Comparison of ENCODE assay signal across 24 cellular contexts in genomic region chr2:188582206-188582605, GRCh38.
"Had no signal": no experiment of that assay in that cellular context is flagged by ENCODE, and none has a peak within 500 bp of the region (broad histone marks: within the 10 kb centered on the region; RNA-seq: fewer than 3 reads in every experiment).

No MANE protein-coding gene starts in this region.

- H3K27ac Mint-ChIP-seq: activated naive CD8-positive, alpha-beta T cell; natural killer cell treated with Interleukin-12 subunit alpha and Interleukin-12 subunit beta and Interleukin-15 and Interleukin-18, amount 100 ng/mL, for 72 hours; stimulated activated effector memory CD8-positive, alpha-beta T cell treated with anti-CD3 and anti-CD28 coated beads, Interleukin-12 subunit alpha, Interleukin-12 subunit beta, amount 100 ng/mL, for 72 hours; stimulated activated naive CD8-positive, alpha-beta T cell treated with anti-CD3 and anti-CD28 coated beads, Interleukin-15, Interleukin-2, amounts not matched to agents 100 ng/mL and 50 ng/mL, for 24 hours had no signal

- ATAC-seq: body of pancreas; natural killer cell treated with Interleukin-12 subunit alpha and Interleukin-12 subunit beta and Interleukin-15 and Interleukin-18, amount 100 ng/mL, for 72 hours; right lobe of liver; stimulated activated effector memory CD8-positive, alpha-beta T cell treated with anti-CD3 and anti-CD28 coated beads, Interleukin-12 subunit alpha, Interleukin-12 subunit beta, amount 100 ng/mL, for 72 hours; upper lobe of right lung had no signal

- H3K4me3 Mint-ChIP-seq: activated naive CD8-positive, alpha-beta T cell; natural killer cell treated with Interleukin-12 subunit alpha and Interleukin-12 subunit beta and Interleukin-15 and Interleukin-18, amount 100 ng/mL, for 72 hours; stimulated activated effector memory CD8-positive, alpha-beta T cell treated with anti-CD3 and anti-CD28 coated beads, Interleukin-12 subunit alpha, Interleukin-12 subunit beta, amount 100 ng/mL, for 72 hours; stimulated activated naive CD8-positive, alpha-beta T cell treated with anti-CD3 and anti-CD28 coated beads, Interleukin-15, Interleukin-2, amounts not matched to agents 100 ng/mL and 50 ng/mL, for 24 hours had no signal

- H3K9me3 Mint-ChIP-seq: stimulated activated effector memory CD8-positive, alpha-beta T cell treated with anti-CD3 and anti-CD28 coated beads, Interleukin-12 subunit alpha, Interleukin-12 subunit beta, amount 100 ng/mL, for 72 hours; stimulated activated naive CD8-positive, alpha-beta T cell treated with anti-CD3 and anti-CD28 coated beads, Interleukin-15, Interleukin-2, amounts not matched to agents 100 ng/mL and 50 ng/mL, for 24 hours had no signal

- H3K27me3 ChIP-seq: body of pancreas, colonic mucosa, neutrophil, right lobe of liver, thyroid gland, upper lobe of right lung had no signal

- H3K27ac ChIP-seq: body of pancreas, colonic mucosa, left ventricle myocardium inferior, neutrophil, right lobe of liver, thyroid gland, upper lobe of right lung had no signal

- H3K36me3 Mint-ChIP-seq: activated naive CD8-positive, alpha-beta T cell; natural killer cell treated with Interleukin-12 subunit alpha and Interleukin-12 subunit beta and Interleukin-15 and Interleukin-18, amount 100 ng/mL, for 72 hours; stimulated activated effector memory CD8-positive, alpha-beta T cell treated with anti-CD3 and anti-CD28 coated beads, Interleukin-12 subunit alpha, Interleukin-12 subunit beta, amount 100 ng/mL, for 72 hours had no signal

- H3K4me3 ChIP-seq: body of pancreas, colonic mucosa, left ventricle myocardium inferior, lung, right lobe of liver, skin epidermis, thyroid gland, upper lobe of right lung had no signal

- H3K36me3 ChIP-seq: colonic mucosa, neutrophil, right lobe of liver, thyroid gland, upper lobe of right lung had no signal

- H3K9me3 ChIP-seq: body of pancreas, colonic mucosa, left ventricle myocardium inferior, neutrophil, right lobe of liver, thyroid gland, upper lobe of right lung had no signal

- H3K4me1 ChIP-seq: body of pancreas, colonic mucosa, left ventricle myocardium inferior, right lobe of liver, thyroid gland, upper lobe of right lung had no signal

- DNase-seq: activated CD4-positive, alpha-beta T cell treated with anti-CD3 and anti-CD28 coated beads for 4 hours; activated CD4-positive, alpha-beta T cell treated with anti-CD3 and anti-CD28 coated beads, Interleukin-2, amount 50 U/mL, for 4 hours; activated effector memory CD4-positive, alpha-beta T cell treated with Interleukin-2 at 50 U/mL for 16 hours; activated naive CD4-positive, alpha-beta T cell treated with Interleukin-2 at 50 U/mL for 16 hours; activated T-cell treated with anti-CD3 and anti-CD28 coated beads for 4 hours; aorta; body of pancreas; colonic mucosa; effector CD8-positive, alpha-beta T cell; islet precursor cell; left ventricle myocardium inferior; mesendoderm; right lobe of liver; stimulated activated CD4-positive, alpha-beta T cell treated with anti-CD3 and anti-CD28 coated beads, Interleukin-12 subunit alpha, Interleukin-12 subunit beta, amount 100 ng/mL, for 4 hours; stimulated activated CD4-positive, alpha-beta T cell treated with anti-CD3 and anti-CD28 coated beads, Interleukin-4, amount 100 ng/mL, for 1 hour; thyroid gland; upper lobe of right lung had no signal

- H3K4me1 Mint-ChIP-seq: stimulated activated effector memory CD8-positive, alpha-beta T cell treated with anti-CD3 and anti-CD28 coated beads, Interleukin-12 subunit alpha, Interleukin-12 subunit beta, amount 100 ng/mL, for 72 hours had no signal

- H3K27me3 Mint-ChIP-seq: activated naive CD8-positive, alpha-beta T cell; natural killer cell treated with Interleukin-12 subunit alpha and Interleukin-12 subunit beta and Interleukin-15 and Interleukin-18, amount 100 ng/mL, for 72 hours; stimulated activated naive CD8-positive, alpha-beta T cell treated with anti-CD3 and anti-CD28 coated beads, Interleukin-15, Interleukin-2, amounts not matched to agents 100 ng/mL and 50 ng/mL, for 24 hours had no signal
